ENCODE assay signal across 1 cellular context in genomic region chr3:95707268-95707667, GRCh38.
TF ChIP-seq lines count a peak whose summit lies in the region.

No MANE protein-coding gene starts in this region.

TF ChIP-seq in HepG2, 621 proteins besides CTCF, POLR2A, EP300 and RAD21 (continued from another document):
- TF ChIP-seq REXO4 (CRISPR knock-in tag; IDR thresholded peaks at IDR 0.05; ENCODE audit: borderline replicate concordance) = no peak
- TF ChIP-seq HNF4A (CRISPR knock-in tag; IDR thresholded peaks at IDR 0.05) = no peak
